Comparison of ENCODE assay signal across 1 cellular context in the genomic region with DNA sequence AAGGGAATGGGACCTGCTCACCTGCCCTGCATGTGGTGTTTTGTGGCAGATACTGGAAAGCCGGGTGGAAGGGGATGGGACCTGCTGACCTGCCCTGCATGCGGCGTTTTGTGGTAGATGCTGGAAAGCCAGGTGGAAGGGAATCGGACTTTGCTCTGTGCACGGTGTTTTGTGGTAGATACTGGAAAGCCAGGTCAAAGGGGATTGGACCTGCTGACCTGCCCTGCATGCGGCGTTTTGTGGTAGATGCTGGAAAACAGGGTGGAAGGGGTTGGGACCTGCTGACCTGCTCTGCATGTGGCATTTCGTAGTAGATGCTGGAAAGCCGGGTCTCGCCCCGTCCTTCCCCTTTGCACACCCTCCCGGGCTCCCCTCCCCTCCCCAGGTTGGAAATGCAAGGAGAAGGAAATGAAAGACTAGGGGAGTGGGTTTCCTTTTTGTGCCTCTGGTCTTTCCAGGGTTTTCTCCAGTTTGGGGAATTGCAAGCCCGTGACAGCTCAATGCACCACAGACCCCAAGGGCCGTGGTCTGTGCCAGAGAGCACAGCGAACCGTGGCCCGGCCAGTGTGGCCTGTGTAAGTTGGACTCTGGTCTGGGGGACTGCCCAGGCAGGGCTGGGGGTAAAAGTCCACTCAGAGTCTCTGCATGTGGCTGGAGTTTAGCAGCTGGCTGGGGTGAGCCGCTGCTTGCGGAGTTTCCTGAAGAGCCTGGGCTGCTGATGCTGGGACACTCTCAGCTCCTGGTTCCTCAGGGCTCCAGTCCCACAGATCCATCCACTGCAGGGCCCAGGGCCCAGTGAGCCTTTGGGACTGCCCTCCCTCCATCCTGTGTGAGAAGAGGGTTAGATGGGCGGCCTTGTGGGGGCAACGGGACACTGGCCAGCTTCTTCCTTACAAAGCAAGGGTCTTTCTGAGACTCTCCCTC.
A peak's percentile ranks its signal among the peaks of the same experiment; 100 is the strongest.
TF ChIP-seq lines count a peak whose summit lies in the region.

No MANE protein-coding gene starts in this region.

TF ChIP-seq in HepG2, 621 proteins besides CTCF, POLR2A, EP300 and RAD21 (continued from another document and continues in another):
- TF ChIP-seq ZNF18 (CRISPR knock-in tag; IDR thresholded peaks at IDR 0.05; ENCODE audit: insufficient replicate concordance) (no peak), ZNF780A (CRISPR knock-in tag; IDR thresholded peaks at IDR 0.05) (no peak), ZFP41 (CRISPR knock-in tag; IDR thresholded peaks at IDR 0.05; ENCODE audit: borderline replicate concordance) (no peak), DNMT1 (CRISPR knock-in tag; IDR thresholded peaks at IDR 0.05) (no peak), ATF7 (IDR thresholded peaks at IDR 0.05) (no peak), ATF7 (CRISPR knock-in tag; IDR thresholded peaks at IDR 0.05) (no peak), ZBTB43 (CRISPR knock-in tag; conservative IDR thresholded peaks at IDR 0.05) (0 out of 2 replicates have a peak, but pooled peaks have one; percentile 52), MLX (CRISPR knock-in tag; IDR thresholded peaks at IDR 0.05) (no peak), MED13 (CRISPR knock-in tag; IDR thresholded peaks at IDR 0.05) (no peak), GLI4 (CRISPR knock-in tag; IDR thresholded peaks at IDR 0.05; ENCODE audit: borderline replicate concordance) (0 out of 2 replicates have a peak, but pooled peaks have one; percentile 34), KLF12 (CRISPR knock-in tag; IDR thresholded peaks at IDR 0.05; ENCODE audit: borderline replicate concordance) (no peak), ZNF10 (CRISPR knock-in tag; IDR thresholded peaks at IDR 0.05; ENCODE audit: borderline replicate concordance, low read depth) (no peak), FLYWCH1 (CRISPR knock-in tag; IDR thresholded peaks at IDR 0.05) (no peak), ZC3H4 (CRISPR knock-in tag; IDR thresholded peaks at IDR 0.05; ENCODE audit: borderline replicate concordance) (no peak), ZFP1 (CRISPR knock-in tag; IDR thresholded peaks at IDR 0.05) (no peak), ZNF747 (CRISPR knock-in tag; IDR thresholded peaks at IDR 0.05; ENCODE audit: borderline replicate concordance) (no peak), YEATS4 (CRISPR knock-in tag; IDR thresholded peaks at IDR 0.05; ENCODE audit: borderline replicate concordance) (peak; percentile 28; the same call in 1 of the 2 replicates), FOXJ3 (CRISPR knock-in tag; IDR thresholded peaks at IDR 0.05; ENCODE audit: borderline replicate concordance) (no peak), MAFF (IDR thresholded peaks at IDR 0.05; ENCODE audit: low read depth, low read length) (no peak), ZNF883 (CRISPR knock-in tag; IDR thresholded peaks at IDR 0.05; ENCODE audit: not compliant biosample characterization) (no peak), ZNF180 (CRISPR knock-in tag; IDR thresholded peaks at IDR 0.05; ENCODE audit: borderline replicate concordance, low read depth) (no peak), ZNF414 (CRISPR knock-in tag; IDR thresholded peaks at IDR 0.05) (no peak), SKIL (CRISPR knock-in tag; IDR thresholded peaks at IDR 0.05; ENCODE audit: borderline replicate concordance) (no peak), ZSCAN20 (CRISPR knock-in tag; IDR thresholded peaks at IDR 0.05; ENCODE audit: borderline replicate concordance) (no peak), SRSF1 (optimal IDR thresholded peaks at IDR 0.05; ENCODE audit: low read depth, low read length) (peak; percentile 43), ZNF296 (CRISPR knock-in tag; conservative IDR thresholded peaks at IDR 0.05) (no peak), HOXA9 (CRISPR knock-in tag; IDR thresholded peaks at IDR 0.05; ENCODE audit: borderline replicate concordance) (no peak), ZNF282 (IDR thresholded peaks at IDR 0.05; ENCODE audit: partially characterized antibody) (no peak), PCBP1 (IDR thresholded peaks at IDR 0.05; ENCODE audit: borderline replicate concordance, low read depth, low read length) (no peak), HOXA3 (CRISPR knock-in tag; IDR thresholded peaks at IDR 0.05) (peak; percentile 54; the same call in 1 of the 2 replicates), ZNF230 (CRISPR knock-in tag; IDR thresholded peaks at IDR 0.05) (0 out of 2 replicates have a peak, but pooled peaks have one; percentile 66), ZNF335 (CRISPR knock-in tag; IDR thresholded peaks at IDR 0.05) (no peak), ZNF17 (CRISPR knock-in tag; IDR thresholded peaks at IDR 0.05) (no peak), RNF219 (CRISPR knock-in tag; IDR thresholded peaks at IDR 0.05) (no peak), RARA (CRISPR knock-in tag; IDR thresholded peaks at IDR 0.05) (peak; percentile 40; the same call in 1 of the 2 replicates), CHD4 (IDR thresholded peaks at IDR 0.05; ENCODE audit: borderline replicate concordance, low read length) (peak; percentile 46; the same call in 1 of the 2 replicates), NR2F2 (IDR thresholded peaks at IDR 0.05; ENCODE audit: borderline replicate concordance, low read depth) (peak; percentile 68), ZNF232 (CRISPR knock-in tag; IDR thresholded peaks at IDR 0.05; ENCODE audit: borderline replicate concordance) (no peak), TRIM24 (CRISPR knock-in tag; IDR thresholded peaks at IDR 0.05) (0 out of 2 replicates have a peak, but pooled peaks have one; percentile 38), ZNF552 (CRISPR knock-in tag; IDR thresholded peaks at IDR 0.05; ENCODE audit: borderline replicate concordance) (no peak)
- TF ChIP-seq, protein P1, sequence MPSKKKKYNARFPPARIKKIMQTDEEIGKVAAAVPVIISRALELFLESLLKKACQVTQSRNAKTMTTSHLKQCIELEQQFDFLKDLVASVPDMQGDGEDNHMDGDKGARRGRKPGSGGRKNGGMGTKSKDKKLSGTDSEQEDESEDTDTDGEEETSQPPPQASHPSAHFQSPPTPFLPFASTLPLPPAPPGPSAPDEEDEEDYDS (CRISPR knock-in tag; IDR thresholded peaks at IDR 0.05) = no peak
- TF ChIP-seq, protein P2, sequence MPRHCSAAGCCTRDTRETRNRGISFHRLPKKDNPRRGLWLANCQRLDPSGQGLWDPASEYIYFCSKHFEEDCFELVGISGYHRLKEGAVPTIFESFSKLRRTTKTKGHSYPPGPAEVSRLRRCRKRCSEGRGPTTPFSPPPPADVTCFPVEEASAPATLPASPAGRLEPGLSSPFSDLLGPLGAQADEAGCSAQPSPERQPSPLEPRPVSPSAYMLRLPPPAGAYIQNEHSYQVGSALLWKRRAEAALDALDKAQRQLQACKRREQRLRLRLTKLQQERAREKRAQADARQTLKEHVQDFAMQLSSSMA (CRISPR knock-in tag; IDR thresholded peaks at IDR 0.05) = no peak
- TF ChIP-seq, protein P3, sequence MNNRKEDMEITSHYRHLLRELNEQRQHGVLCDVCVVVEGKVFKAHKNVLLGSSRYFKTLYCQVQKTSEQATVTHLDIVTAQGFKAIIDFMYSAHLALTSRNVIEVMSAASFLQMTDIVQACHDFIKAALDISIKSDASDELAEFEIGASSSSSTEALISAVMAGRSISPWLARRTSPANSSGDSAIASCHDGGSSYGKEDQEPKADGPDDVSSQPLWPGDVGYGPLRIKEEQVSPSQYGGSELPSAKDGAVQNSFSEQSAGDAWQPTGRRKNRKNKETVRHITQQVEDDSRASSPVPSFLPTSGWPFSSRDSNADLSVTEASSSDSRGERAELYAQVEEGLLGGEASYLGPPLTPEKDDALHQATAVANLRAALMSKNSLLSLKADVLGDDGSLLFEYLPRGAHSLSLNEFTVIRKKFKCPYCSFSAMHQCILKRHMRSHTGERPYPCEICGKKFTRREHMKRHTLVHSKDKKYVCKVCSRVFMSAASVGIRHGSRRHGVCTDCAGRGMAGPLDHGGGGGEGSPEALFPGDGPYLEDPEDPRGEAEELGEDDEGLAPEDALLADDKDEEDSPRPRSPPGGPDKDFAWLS (CRISPR knock-in tag; IDR thresholded peaks at IDR 0.05; ENCODE audit: borderline replicate concordance) = no peak
- TF ChIP-seq, protein P4, sequence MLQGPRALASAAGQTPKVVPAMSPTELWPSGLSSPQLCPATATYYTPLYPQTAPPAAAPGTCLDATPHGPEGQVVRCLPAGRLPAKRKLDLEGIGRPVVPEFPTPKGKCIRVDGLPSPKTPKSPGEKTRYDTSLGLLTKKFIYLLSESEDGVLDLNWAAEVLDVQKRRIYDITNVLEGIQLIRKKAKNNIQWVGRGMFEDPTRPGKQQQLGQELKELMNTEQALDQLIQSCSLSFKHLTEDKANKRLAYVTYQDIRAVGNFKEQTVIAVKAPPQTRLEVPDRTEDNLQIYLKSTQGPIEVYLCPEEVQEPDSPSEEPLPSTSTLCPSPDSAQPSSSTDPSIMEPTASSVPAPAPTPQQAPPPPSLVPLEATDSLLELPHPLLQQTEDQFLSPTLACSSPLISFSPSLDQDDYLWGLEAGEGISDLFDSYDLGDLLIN (CRISPR knock-in tag; IDR thresholded peaks at IDR 0.05; ENCODE audit: borderline replicate concordance) = no peak
